ENCODE assay signal across 8 cellular contexts in the genomic region with DNA sequence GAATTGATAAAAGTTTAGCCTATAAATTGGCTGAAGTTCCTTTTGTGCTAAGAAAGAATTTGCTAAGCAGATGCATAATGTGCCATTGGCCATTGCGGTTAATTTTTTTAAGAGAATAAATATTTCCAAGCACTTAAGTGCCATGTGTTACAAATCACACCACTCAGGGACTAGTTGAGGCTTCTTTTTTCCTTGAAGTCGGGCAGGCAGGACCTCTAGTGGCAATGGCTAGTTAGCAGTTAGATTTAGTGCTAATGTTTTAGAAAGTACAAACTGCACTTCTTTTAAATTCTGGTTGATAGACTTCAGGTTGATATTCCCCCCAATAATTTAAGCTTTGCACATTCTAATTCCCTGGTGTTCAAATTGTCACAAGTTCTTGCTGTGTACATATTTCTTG.
A peak's percentile ranks its signal among the peaks of the same experiment; 100 is the strongest.
DNase-seq lines count a peak whose midpoint lies in the region; ATAC-seq and TF ChIP-seq lines count a peak whose summit lies in the region.

No MANE protein-coding gene starts in this region.

- no peak for ATAC-seq in Panc1
- ATAC-seq in HG02870 (IDR thresholded peaks at IDR 0.05; ENCODE audit: unreplicated experiment) = no peak

- TF ChIP-seq CTCF in Panc1 (IDR thresholded peaks at IDR 0.05) (peak; percentile 56; the same call in 1 of the 2 replicates), fibroblast of villous mesenchyme (IDR thresholded peaks at IDR 0.05; ENCODE audit: insufficient read depth, low read depth, low read length) (peak; percentile 44)

- in situ Hi-C loops in Panc1 (cut with HindIII; ENCODE audit: low pct_unique_long_range_greater_than_20kb, low sequenced_read_pairs) = no loop called here

- no peaks in the 10 kb centered on the region for H3K27me3 ChIP-seq in Panc1 (ENCODE audit: control insufficient read depth, insufficient read depth, low read length)

- H3K4me3 ChIP-seq in Panc1 (ENCODE audit: low read depth in 2 of 2, low read length in 2 of 2) (no peak overlapping the region), fibroblast of villous mesenchyme (ENCODE audit: low read depth, low read length) (no peak overlapping the region)

- H3K4me1 Mint-ChIP-seq in activated naive CD4-positive, alpha-beta T cell treated with anti-CD3 and anti-CD28 coated beads for 36 hours (ENCODE audit: low read depth) = no peaks in the 10 kb centered on the region

- no TSS peak for BruUV-seq in Panc1 (replicated peaks; lab: Mats Ljungman, UMichigan)

- H3K4me3 Mint-ChIP-seq in activated naive CD4-positive, alpha-beta T cell treated with anti-CD3 and anti-CD28 coated beads for 36 hours = no peak overlapping the region

- no peaks in the 10 kb centered on the region for H3K9me3 ChIP-seq in Panc1 (ENCODE audit: control insufficient read depth, insufficient read depth, low read depth, low read length)

- CTCF ChIA-PET in activated naive CD4-positive, alpha-beta T cell treated with anti-CD3 and anti-CD28 coated beads for 36 hours (lab: Charles Lee) = interaction anchor here (0.6 kb wide), 1 partner anchor 17 kb away, joined by 3 read pairs; no protein-coding TSS in a partner anchor
- CTCF ChIA-PET in Panc1 (lab: Charles Lee) = no interaction called here

- H3K36me3 Mint-ChIP-seq in activated naive CD4-positive, alpha-beta T cell treated with anti-CD3 and anti-CD28 coated beads for 36 hours (ENCODE audit: low read depth) = no peaks in the 10 kb centered on the region

- no peak overlapping the region for H3K27ac Mint-ChIP-seq in activated naive CD4-positive, alpha-beta T cell treated with anti-CD3 and anti-CD28 coated beads for 36 hours

- H3K27ac ChIP-seq in Panc1 (ENCODE audit: low read length) = no peak overlapping the region

- no peaks in the 10 kb centered on the region for H3K36me3 ChIP-seq in Panc1 (ENCODE audit: control insufficient read depth, insufficient read depth, low read length)

- peaks cover 5% of the 10 kb centered on the region for H3K9me3 Mint-ChIP-seq in activated naive CD4-positive, alpha-beta T cell treated with anti-CD3 and anti-CD28 coated beads for 36 hours

- POLR2A ChIA-PET in Panc1 (lab: Charles Lee) = no interaction called here

- intact Hi-C loops in activated naive CD4-positive, alpha-beta T cell treated with anti-CD3 and anti-CD28 coated beads for 36 hours (cut with micrococcal nuclease) = loop anchor here (2.0 kb wide), 1 partner anchor 215 kb away; no protein-coding TSS in a partner anchor
- intact Hi-C loops in Panc1 (cut with micrococcal nuclease; ENCODE audit: unreplicated experiment) = no loop called here

- H3K4me1 ChIP-seq in Panc1 (ENCODE audit: control insufficient read depth, insufficient read depth, low read length) = no peaks in the 10 kb centered on the region

- peaks cover 23% of the 10 kb centered on the region for H3K27me3 Mint-ChIP-seq in activated naive CD4-positive, alpha-beta T cell treated with anti-CD3 and anti-CD28 coated beads for 36 hours (ENCODE audit: low read depth)

- peak; percentile 8 for DNase-seq in activated naive CD4-positive, alpha-beta T cell treated with anti-CD3 and anti-CD28 coated beads for 36 hours
- DNase-seq in activated naive CD4-positive, alpha-beta T cell treated with Interleukin-2 at 50 U/mL for 16 hours = no peak
- DNase-seq in Panc1 (ENCODE audit: low read depth, low spot score) (no peak), fibroblast of villous mesenchyme (ENCODE audit: low read depth) (peak; percentile 32), stromal cell of bone marrow (ENCODE audit: low read depth) (peak; percentile 17)
- DNase-seq in stimulated activated CD4-positive, alpha-beta T cell treated with anti-CD3 and anti-CD28 coated beads, Interleukin-4, amount 100 ng/mL, for 4 hours = no peak
- no peak for DNase-seq in activated CD4-positive, alpha-beta T cell treated with anti-CD3 and anti-CD28 coated beads for 1 hour

Comparison
In these comparisons a context has a peak if more than half of its experiments do, and no peak if none do; other contexts are left out.
1. DNase-seq: peak in activated naive CD4-positive, alpha-beta T cell treated with anti-CD3 and anti-CD28 coated beads for 36 hours (single experiment), fibroblast of villous mesenchyme (single experiment) and stromal cell of bone marrow (single experiment); none in activated naive CD4-positive, alpha-beta T cell treated with Interleukin-2 at 50 U/mL for 16 hours (single experiment), Panc1 (single experiment), stimulated activated CD4-positive, alpha-beta T cell treated with anti-CD3 and anti-CD28 coated beads, Interleukin-4, amount 100 ng/mL, for 4 hours (0 of 2) and activated CD4-positive, alpha-beta T cell treated with anti-CD3 and anti-CD28 coated beads for 1 hour (single experiment).